Comparison of ENCODE assay signal across 16 cellular contexts in genomic region chr1:36883315-36883949, GRCh38.
"Had no signal": no experiment of that assay in that cellular context is flagged by ENCODE, and none has a peak within 500 bp of the region (broad histone marks: within the 10 kb centered on the region; RNA-seq: fewer than 3 reads in every experiment).

No MANE protein-coding gene starts in this region.

- H3K36me3 ChIP-seq: esophagus squamous epithelium, lower lobe of right lung, ovary, thyroid gland had no signal

- H3K36me3 Mint-ChIP-seq: stimulated activated effector memory CD8-positive, alpha-beta T cell treated with anti-CD3 and anti-CD28 coated beads, Interleukin-12 subunit alpha, Interleukin-12 subunit beta, amount 100 ng/mL, for 72 hours had no signal

- H3K9me3 Mint-ChIP-seq: activated B cell treated with CpG ODN at 0.5 μM for 24 hours; activated T-cell treated with anti-CD3 and anti-CD28 coated beads, Interleukin-2, amount 50 U/mL, for 24 hours; neural crest cell; stimulated activated effector memory CD8-positive, alpha-beta T cell treated with anti-CD3 and anti-CD28 coated beads, Interleukin-12 subunit alpha, Interleukin-12 subunit beta, amount 100 ng/mL, for 72 hours; T-helper 2 cell treated with Interferon-gamma antibody and Interleukin-4, amounts not matched to agents 5 μg/mL and 100 μg/mL, for 36 hours had no signal

- H3K4me3 ChIP-seq: esophagus squamous epithelium, lower lobe of right lung, ovary, thyroid gland had no signal

- H3K27ac Mint-ChIP-seq: activated B cell treated with CpG ODN at 0.5 μM for 24 hours; activated T-cell treated with anti-CD3 and anti-CD28 coated beads, Interleukin-2, amount 50 U/mL, for 24 hours; stimulated activated effector memory CD8-positive, alpha-beta T cell treated with anti-CD3 and anti-CD28 coated beads, Interleukin-12 subunit alpha, Interleukin-12 subunit beta, amount 100 ng/mL, for 72 hours; T-helper 2 cell treated with Interferon-gamma antibody and Interleukin-4, amounts not matched to agents 5 μg/mL and 100 μg/mL, for 36 hours had no signal

- H3K4me1 Mint-ChIP-seq: activated B cell treated with CpG ODN at 0.5 μM for 24 hours; stimulated activated effector memory CD8-positive, alpha-beta T cell treated with anti-CD3 and anti-CD28 coated beads, Interleukin-12 subunit alpha, Interleukin-12 subunit beta, amount 100 ng/mL, for 72 hours had no signal

- H3K27me3 ChIP-seq: ovary, thyroid gland had no signal

- H3K4me3 Mint-ChIP-seq: activated B cell treated with CpG ODN at 0.5 μM for 24 hours; activated T-cell treated with anti-CD3 and anti-CD28 coated beads, Interleukin-2, amount 50 U/mL, for 24 hours; neural crest cell; stimulated activated effector memory CD8-positive, alpha-beta T cell treated with anti-CD3 and anti-CD28 coated beads, Interleukin-12 subunit alpha, Interleukin-12 subunit beta, amount 100 ng/mL, for 72 hours; T-helper 2 cell treated with Interferon-gamma antibody and Interleukin-4, amounts not matched to agents 5 μg/mL and 100 μg/mL, for 36 hours had no signal

- H3K4me1 ChIP-seq: esophagus squamous epithelium, lower lobe of right lung, thyroid gland had no signal

- H3K27ac ChIP-seq: esophagus squamous epithelium, lower lobe of right lung, ovary, thyroid gland had no signal

- H3K9me3 ChIP-seq: esophagus squamous epithelium, lower lobe of right lung, ovary, thyroid gland had no signal

- ATAC-seq: lower lobe of right lung; stimulated activated effector memory CD8-positive, alpha-beta T cell treated with anti-CD3 and anti-CD28 coated beads, Interleukin-12 subunit alpha, Interleukin-12 subunit beta, amount 100 ng/mL, for 72 hours had no signal

- DNase-seq: activated B cell treated with CpG ODN at 0.5 μM for 24 hours; activated CD4-positive, alpha-beta T cell treated with anti-CD3 and anti-CD28 coated beads for 48 hours; activated effector memory CD4-positive, alpha-beta T cell treated with Interleukin-2 at 50 U/mL for 16 hours; activated naive CD4-positive, alpha-beta T cell treated with anti-CD3 and anti-CD28 coated beads, Interleukin-2, amount 50 U/mL, for 16 hours; activated T-cell treated with anti-CD3 and anti-CD28 coated beads, Interleukin-2, amount 50 U/mL, for 24 hours; esophagus squamous epithelium; glutamatergic neuron; hypothalamus; kidney glomerular epithelial cell; lower lobe of right lung; midbrain; ovary; thyroid gland had no signal
